Comparison of ENCODE assay signal across 8 cellular contexts in the genomic region with DNA sequence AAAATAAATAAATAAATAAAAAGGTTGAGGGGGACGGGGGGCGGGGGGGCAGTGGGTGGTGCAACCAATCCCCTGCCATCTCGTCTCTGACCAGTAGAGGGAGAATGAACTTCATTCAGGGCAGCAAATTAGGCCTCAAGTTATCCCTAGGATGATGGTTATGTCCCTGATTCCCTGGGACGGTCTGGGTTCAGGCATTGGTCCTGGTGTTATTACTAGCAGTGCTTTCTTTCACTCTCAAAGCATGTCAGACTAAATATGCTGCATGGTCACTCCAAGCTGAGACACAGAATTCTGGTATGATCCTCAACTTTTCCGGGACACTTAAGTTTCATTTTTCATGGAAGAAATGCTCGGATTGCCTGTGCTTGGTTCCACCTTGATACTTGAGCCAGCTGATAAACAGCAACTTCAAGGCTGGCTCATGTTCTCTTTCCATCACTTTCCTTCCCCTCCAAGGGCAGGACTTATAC. TPM values are rescaled to one million over a fixed set of nuclear protein-coding genes. Genes with fewer than 3 reads are reported as not detected.
DNase-seq lines count a peak whose midpoint lies in the region; ATAC-seq and TF ChIP-seq lines count a peak whose summit lies in the region.

No MANE protein-coding gene starts in this region.

- ATAC-seq in GM18868 (IDR thresholded peaks at IDR 0.05; ENCODE audit: unreplicated experiment), result no peak

- peak overlapping the region; percentile 81 for H3K27ac Mint-ChIP-seq in osteocyte (ENCODE audit: unreplicated experiment)

- no peak overlapping the region for H3K4me3 ChIP-seq in fibroblast of the aortic adventitia (ENCODE audit: low read depth, low read length)

- peaks cover under 1% of the 10 kb centered on the region for H3K36me3 Mint-ChIP-seq in osteocyte (ENCODE audit: unreplicated experiment)

- H3K9me3 Mint-ChIP-seq in osteocyte (ENCODE audit: unreplicated experiment), result no peaks in the 10 kb centered on the region

- H3K27me3 Mint-ChIP-seq in osteocyte (ENCODE audit: unreplicated experiment), result no peaks in the 10 kb centered on the region

- no peak overlapping the region for H3K4me3 Mint-ChIP-seq in osteocyte (ENCODE audit: unreplicated experiment)

- peak; percentile 63 for TF ChIP-seq CTCF in LNCAP (IDR thresholded peaks at IDR 0.05)
- TF ChIP-seq CTCF in VCaP (conservative IDR thresholded peaks at IDR 0.05), result peak; percentile 74
- peak; percentile 72 for TF ChIP-seq CTCF in fibroblast of the aortic adventitia (IDR thresholded peaks at IDR 0.05; ENCODE audit: insufficient read depth, low read length)
- TF ChIP-seq CTCF in osteocyte (IDR thresholded peaks at IDR 0.05), result peak; percentile 78

- peak overlapping the region; percentile 94 for H3K27ac ChIP-seq in VCaP

- peaks cover 49% of the 10 kb centered on the region for H3K4me1 Mint-ChIP-seq in osteocyte (ENCODE audit: unreplicated experiment)

- peak; percentile 4 for DNase-seq in NCI-H146 (lab: John Stamatoyannopoulos, UW)
- DNase-seq in NCI-H146 treated with DMSO at 0.1 percent for 48 hours (lab: John Stamatoyannopoulos, UW; ENCODE audit: unreplicated experiment), result no peak
- peak; percentile 68 for DNase-seq in fibroblast of the aortic adventitia (ENCODE audit: low read depth)
- no peak for DNase-seq in osteocyte (ENCODE audit: extremely low spot score, unreplicated experiment)
- no peak for DNase-seq in GM19238 (ENCODE audit: insufficient read length, low spot score)

RNA-seq across cellular contexts. Expression of a gene that starts 59.4 kb away (rescaled TPM):
- 28.9 and 49.3 TPM in 2 replicates for total RNA-seq in fibroblast of the aortic adventitia (ENCODE audit: low replicate concordance)
- 168 and 173 TPM in 2 replicates for total RNA-seq in osteocyte

Comparison
In these comparisons a context has a peak if more than half of its experiments do, and no peak if none do; other contexts are left out.
1. DNase-seq: peak in NCI-H146 (single experiment) and fibroblast of the aortic adventitia (single experiment); none in NCI-H146 treated with DMSO at 0.1 percent for 48 hours (single experiment), osteocyte (single experiment) and GM19238 (single experiment).
2. Peak in every context shown above with its lines, with median percentiles within 50 percentile points of each other: CTCF ChIP-seq.